In genomic region chr19:10725415-10725814, GRCh38 we compare ENCODE assay signal across 17 cellular contexts. TPM values are rescaled to one million over a fixed set of nuclear protein-coding genes. Genes with fewer than 3 reads are reported as not detected.
DNase-seq lines count a peak whose midpoint lies in the region; ATAC-seq and TF ChIP-seq lines count a peak whose summit lies in the region.
"Had no signal": no experiment of that assay in that cellular context is flagged by ENCODE, and none has a peak within 500 bp of the region (broad histone marks: within the 10 kb centered on the region; RNA-seq: fewer than 3 reads in every experiment).

No MANE protein-coding gene starts in this region.

- no peak for TF ChIP-seq CTCF in colonic mucosa (IDR thresholded peaks at IDR 0.05)
- TF ChIP-seq CTCF in stomach (IDR thresholded peaks at IDR 0.05) = no peak
- no peak for TF ChIP-seq CTCF in OCI-LY7 (conservative IDR thresholded peaks at IDR 0.05; ENCODE audit: low read length)
- TF ChIP-seq CTCF in HFFc6 (IDR thresholded peaks at IDR 0.05) = no peak

- CTCF ChIA-PET in OCI-LY7 (lab: Charles Lee; ENCODE audit: unreplicated experiment) = no interaction called here

- no peak for TF ChIP-seq POLR2A in stomach (IDR thresholded peaks at IDR 0.05)

- no peaks in the 10 kb centered on the region for H3K9me3 ChIP-seq in BLaER1 treated with 17β-estradiol and CSF1 and Interleukin-3, amounts not matched to agents 10 nM and 100 nM (replicated peaks in 1 of 11)
- H3K9me3 ChIP-seq in colonic mucosa = no peaks in the 10 kb centered on the region
- no peaks in the 10 kb centered on the region for H3K9me3 ChIP-seq in stomach
- H3K9me3 ChIP-seq in OCI-LY7 (ENCODE audit: low read length) = no peaks in the 10 kb centered on the region

- H3K27ac ChIP-seq in BLaER1 treated with 17β-estradiol and CSF1 and Interleukin-3, amounts not matched to agents 10 nM and 100 nM = peak overlapping the region; percentile 63 to 98 (median 95); a peak in 20 of 22 replicates
- H3K27ac ChIP-seq in colonic mucosa (peak overlapping the region; percentile 44), stomach (peak overlapping the region; percentile 49 to 76 (median 60)), OCI-LY7 (ENCODE audit: low read depth, low read length, poor library complexity, severe bottlenecking) (no peak overlapping the region)
- H3K27ac ChIP-seq: 22Rv1 had no signal

- no peaks in the 10 kb centered on the region for H3K9me3 Mint-ChIP-seq in activated naive CD8-positive, alpha-beta T cell treated with anti-CD3 and anti-CD28 coated beads for 36 hours
- peaks cover 3% of the 10 kb centered on the region for H3K9me3 Mint-ChIP-seq in activated naive CD8-positive, alpha-beta T cell treated with anti-CD3 and anti-CD28 coated beads, Interleukin-2, amount 50 U/mL, for 24 hours
- no peaks in the 10 kb centered on the region for H3K9me3 Mint-ChIP-seq in HFFc6
- H3K9me3 Mint-ChIP-seq in T-helper 2 cell treated with Interferon-gamma antibody and Interleukin-4, amounts not matched to agents 5 μg/mL and 100 μg/mL, for 36 hours = no peaks in the 10 kb centered on the region

- POLR2A ChIA-PET in OCI-LY7 (lab: Charles Lee) = no interaction called here

- peaks cover 22% of the 10 kb centered on the region for H3K36me3 Mint-ChIP-seq in activated naive CD8-positive, alpha-beta T cell treated with anti-CD3 and anti-CD28 coated beads for 36 hours
- peaks cover 11% of the 10 kb centered on the region for H3K36me3 Mint-ChIP-seq in activated naive CD8-positive, alpha-beta T cell treated with anti-CD3 and anti-CD28 coated beads, Interleukin-2, amount 50 U/mL, for 24 hours (ENCODE audit: low read depth)
- H3K36me3 Mint-ChIP-seq in HFFc6 (ENCODE audit: low read depth) = peaks cover 19% of the 10 kb centered on the region
- peaks cover 32% of the 10 kb centered on the region for H3K36me3 Mint-ChIP-seq in T-helper 2 cell treated with Interferon-gamma antibody and Interleukin-4, amounts not matched to agents 5 μg/mL and 100 μg/mL, for 36 hours (ENCODE audit: low read depth)

- peaks cover 38% of the 10 kb centered on the region for H3K4me1 Mint-ChIP-seq in activated naive CD8-positive, alpha-beta T cell treated with anti-CD3 and anti-CD28 coated beads for 36 hours
- H3K4me1 Mint-ChIP-seq in activated naive CD8-positive, alpha-beta T cell treated with anti-CD3 and anti-CD28 coated beads, Interleukin-2, amount 50 U/mL, for 24 hours = peaks cover 54% of the 10 kb centered on the region
- H3K4me1 Mint-ChIP-seq in HFFc6 (ENCODE audit: low read depth) = peaks cover 24% of the 10 kb centered on the region
- peaks cover 25% of the 10 kb centered on the region for H3K4me1 Mint-ChIP-seq in T-helper 2 cell treated with Interferon-gamma antibody and Interleukin-4, amounts not matched to agents 5 μg/mL and 100 μg/mL, for 36 hours (ENCODE audit: low read depth)

- intact Hi-C loops in colonic mucosa (cut with DNase I) (no loop called here), stomach (cut with DNase I; ENCODE audit: low total_unique reads) (no loop called here), OCI-LY7 (cut with micrococcal nuclease; ENCODE audit: unreplicated experiment) (no loop called here)

- no peak for ATAC-seq in activated naive CD8-positive, alpha-beta T cell treated with anti-CD3 and anti-CD28 coated beads, Interleukin-2, amount 50 U/mL, for 24 hours

- H3K36me3 ChIP-seq in BLaER1 treated with 17β-estradiol and CSF1 and Interleukin-3, amounts not matched to agents 10 nM and 100 nM = peaks cover 7 to 91% (median 70%) of the 10 kb centered on the region in 11 experiments; a peak in 20 of 22 replicates
- no peaks in the 10 kb centered on the region for H3K36me3 ChIP-seq in colonic mucosa
- H3K36me3 ChIP-seq in stomach = peaks cover 0 to 40% (median 20%) of the 10 kb centered on the region in 4 donors
- H3K36me3 ChIP-seq in OCI-LY7 (ENCODE audit: insufficient read depth, low read length) = peaks cover 75% of the 10 kb centered on the region

- H4K20me1 ChIP-seq in BLaER1 treated with 17β-estradiol and CSF1 and Interleukin-3, amounts not matched to agents 10 nM and 100 nM = peaks cover 42 to 98% (median 60%) of the 10 kb centered on the region in 11 experiments
- no peaks in the 10 kb centered on the region for H4K20me1 ChIP-seq in OCI-LY7 (ENCODE audit: insufficient read depth, low read length)

- no peak overlapping the region for H2AFZ ChIP-seq in OCI-LY7 (ENCODE audit: low read length)

- no peak for DNase-seq in activated naive CD8-positive, alpha-beta T cell treated with anti-CD3 and anti-CD28 coated beads for 36 hours
- DNase-seq in activated naive CD8-positive, alpha-beta T cell treated with anti-CD3 and anti-CD28 coated beads, Interleukin-2, amount 50 U/mL, for 24 hours = no peak
- DNase-seq in colonic mucosa = no peak
- DNase-seq in stomach = no peak
- no peak for DNase-seq in OCI-LY7 (ENCODE audit: low spot score)
- no peak for DNase-seq in HFFc6
- no peak for DNase-seq in T-helper 2 cell treated with Interferon-gamma antibody and Interleukin-4, amounts not matched to agents 5 μg/mL and 100 μg/mL, for 36 hours (ENCODE audit: low spot score)
- DNase-seq: DMS 273 treated with DMSO at 0.1 percent for 48 hours, GDM1, KBM-7, MV-4-11, NCI-H1417 treated with DMSO at 0.1 percent for 48 hours, NCI-H2081 treated with DMSO at 0.1 percent for 48 hours, NCI-H510A treated with DMSO at 0.1 percent for 48 hours, NCI-H82 had no signal

- peak overlapping the region; percentile 29 for H3K27ac Mint-ChIP-seq in activated naive CD8-positive, alpha-beta T cell treated with anti-CD3 and anti-CD28 coated beads for 36 hours
- H3K27ac Mint-ChIP-seq in activated naive CD8-positive, alpha-beta T cell treated with anti-CD3 and anti-CD28 coated beads, Interleukin-2, amount 50 U/mL, for 24 hours = no peak overlapping the region
- H3K27ac Mint-ChIP-seq in HFFc6 = no peak overlapping the region
- H3K27ac Mint-ChIP-seq in T-helper 2 cell treated with Interferon-gamma antibody and Interleukin-4, amounts not matched to agents 5 μg/mL and 100 μg/mL, for 36 hours = no peak overlapping the region

- no peaks in the 10 kb centered on the region for H3K9me2 ChIP-seq in OCI-LY7 (ENCODE audit: insufficient read depth, low read length)

- 60 to 79% (median 73%) methylated on average over 4 of the region's 4 CpGs for WGBS in stomach, 5 donors

- H3K9ac ChIP-seq in BLaER1 treated with 17β-estradiol and CSF1 and Interleukin-3, amounts not matched to agents 10 nM and 100 nM = peak overlapping the region; percentile 33 to 100 (median 73); a peak in 16 of 22 replicates
- peak overlapping the region in 1 of 2 donors; percentile 68 for H3K9ac ChIP-seq in colonic mucosa (ENCODE audit: low read depth in 2 of 2, low read length in 2 of 2)

- peaks cover 100% of the 10 kb centered on the region in 10 experiments for H3K4me1 ChIP-seq in BLaER1 treated with 17β-estradiol and CSF1 and Interleukin-3, amounts not matched to agents 10 nM and 100 nM
- peaks cover 11% of the 10 kb centered on the region for H3K4me1 ChIP-seq in colonic mucosa
- H3K4me1 ChIP-seq in stomach = peaks cover 31 to 100% (median 90%) of the 10 kb centered on the region in 4 donors
- peaks cover 12% of the 10 kb centered on the region for H3K4me1 ChIP-seq in OCI-LY7 (ENCODE audit: insufficient read depth, low read length, poor library complexity, severe bottlenecking)

- no TSS peak for BruUV-seq in OCI-LY7 (replicated peaks; lab: Mats Ljungman, UMichigan)

- peaks cover 99% of the 10 kb centered on the region for H3K79me2 ChIP-seq in OCI-LY7 (ENCODE audit: insufficient read depth, low read depth, low read length)

- no peak overlapping the region for H3K4me3 Mint-ChIP-seq in activated naive CD8-positive, alpha-beta T cell treated with anti-CD3 and anti-CD28 coated beads for 36 hours
- H3K4me3 Mint-ChIP-seq in activated naive CD8-positive, alpha-beta T cell treated with anti-CD3 and anti-CD28 coated beads, Interleukin-2, amount 50 U/mL, for 24 hours = no peak overlapping the region
- H3K4me3 Mint-ChIP-seq in HFFc6 = no peak overlapping the region
- no peak overlapping the region for H3K4me3 Mint-ChIP-seq in T-helper 2 cell treated with Interferon-gamma antibody and Interleukin-4, amounts not matched to agents 5 μg/mL and 100 μg/mL, for 36 hours

- peak overlapping the region in 9 of 10 experiments; percentile 18 to 57 (median 43); a peak in 7 of 20 replicates for H3K4me3 ChIP-seq in BLaER1 treated with 17β-estradiol and CSF1 and Interleukin-3, amounts not matched to agents 10 nM and 100 nM
- H3K4me3 ChIP-seq in colonic mucosa (no peak overlapping the region), stomach (peak overlapping the region in 1 of 4 donors; percentile 0), OCI-LY7 (ENCODE audit: low read depth, low read length, poor library complexity, severe bottlenecking) (no peak overlapping the region)

- H3K27me3 Mint-ChIP-seq in activated naive CD8-positive, alpha-beta T cell treated with anti-CD3 and anti-CD28 coated beads for 36 hours = no peaks in the 10 kb centered on the region
- no peaks in the 10 kb centered on the region for H3K27me3 Mint-ChIP-seq in activated naive CD8-positive, alpha-beta T cell treated with anti-CD3 and anti-CD28 coated beads, Interleukin-2, amount 50 U/mL, for 24 hours
- no peaks in the 10 kb centered on the region for H3K27me3 Mint-ChIP-seq in HFFc6 (ENCODE audit: insufficient read depth)
- no peaks in the 10 kb centered on the region for H3K27me3 Mint-ChIP-seq in T-helper 2 cell treated with Interferon-gamma antibody and Interleukin-4, amounts not matched to agents 5 μg/mL and 100 μg/mL, for 36 hours (ENCODE audit: low read depth)

- no peak for TF ChIP-seq EP300 in stomach (IDR thresholded peaks at IDR 0.05)

- no peaks in the 10 kb centered on the region for H3K27me3 ChIP-seq in BLaER1 treated with 17β-estradiol and CSF1 and Interleukin-3, amounts not matched to agents 10 nM and 100 nM
- H3K27me3 ChIP-seq in colonic mucosa (no peaks in the 10 kb centered on the region), stomach (no peaks in the 10 kb centered on the region)

- H3K4me2 ChIP-seq in BLaER1 treated with 17β-estradiol and CSF1 and Interleukin-3, amounts not matched to agents 10 nM and 100 nM = peak overlapping the region; percentile 83 to 100 (median 97)
- H3K4me2 ChIP-seq in OCI-LY7 (ENCODE audit: low read length) = no peak overlapping the region

RNA-seq across cellular contexts. Expression of gene DNM2, which starts 7.5 kb away (rescaled TPM):
- 100 to 1,000 TPM; 127 to 133 TPM for total RNA-seq in activated naive CD8-positive, alpha-beta T cell treated with anti-CD3 and anti-CD28 coated beads for 36 hours
- total RNA-seq in colonic mucosa = 100 to 1,000 TPM; 450 to 461 TPM
- 100 to 1,000 TPM; 270 to 541 (median 289) TPM for total RNA-seq in stomach
- 100 to 1,000 TPM in 1 of 3 donors, 10 to 100 TPM in 2; 77.8 to 130 (median 83.6) TPM for polyA plus RNA-seq in stomach
- 108 and 139 TPM in 2 replicates for total RNA-seq in OCI-LY7 (2014; rRNA removed; shearing (Covaris generic))
- total RNA-seq in OCI-LY7 (2022) = 165 and 180 TPM in 2 replicates
- 100 to 1,000 TPM in 1 of 6 experiments, 10 to 100 TPM in 5; 91.5 to 122 (median 99.5) TPM for total RNA-seq in HFFc6 (2021; fragmentation: NEBNext Ultra II Directional; extraction: Animal tissue kit (Norgen Biotek cat#: 25700))

RNA-seq across cellular contexts. Expression of gene QTRT1, which starts 24.2 kb away (rescaled TPM):
- 10 to 100 TPM; 66.6 to 71.5 TPM for total RNA-seq in activated naive CD8-positive, alpha-beta T cell treated with anti-CD3 and anti-CD28 coated beads for 36 hours
- total RNA-seq in colonic mucosa = 10 to 100 TPM; 74.9 to 94.1 TPM
- total RNA-seq in stomach = 100 to 1,000 TPM in 2 of 5 donors, 10 to 100 TPM in 3; 21.7 to 104 (median 66.5) TPM
- 100 to 1,000 TPM; 113 to 153 (median 115) TPM for polyA plus RNA-seq in stomach
- total RNA-seq in OCI-LY7 (2014; rRNA removed; shearing (Covaris generic)) = 30.8 and 39.8 TPM in 2 replicates
- total RNA-seq in OCI-LY7 (2022) = 42.5 and 59.7 TPM in 2 replicates
- total RNA-seq in HFFc6 (2021; fragmentation: NEBNext Ultra II Directional; extraction: Animal tissue kit (Norgen Biotek cat#: 25700)) = 10 to 100 TPM; 28.6 to 36.8 (median 35.0) TPM

Comparison
In these comparisons a context has a peak if more than half of its experiments do, and no peak if none do; other contexts are left out.
1. H3K4me3 ChIP-seq: peak in BLaER1 treated with 17β-estradiol and CSF1 and Interleukin-3, amounts not matched to agents 10 nM and 100 nM (9 of 10); none in colonic mucosa (single experiment) and OCI-LY7 (single experiment).